Comparison of ENCODE assay signal across 9 cellular contexts in the genomic region with DNA sequence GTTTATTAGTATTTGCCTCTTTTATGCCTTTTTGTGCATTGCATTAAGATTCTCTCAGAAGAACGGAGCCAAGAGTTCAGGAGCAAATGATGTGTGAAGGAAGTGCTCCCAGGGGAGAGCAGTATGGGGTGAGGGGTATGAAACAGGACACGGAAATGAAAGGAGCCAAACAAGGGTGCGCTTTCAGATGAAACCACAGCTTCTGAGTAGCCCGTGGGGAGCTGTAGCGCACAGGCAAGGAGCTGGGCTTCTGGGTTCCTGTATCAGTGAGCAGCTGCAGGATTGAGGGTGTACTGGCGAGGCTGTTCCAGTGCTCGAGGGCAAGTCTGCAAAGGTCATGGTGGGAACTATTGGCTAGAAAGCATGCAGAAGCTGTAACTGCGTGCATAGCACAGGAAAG. TPM values are rescaled to one million over a fixed set of nuclear protein-coding genes. Genes with fewer than 3 reads are reported as not detected.
DNase-seq lines count a peak whose midpoint lies in the region; ATAC-seq and TF ChIP-seq lines count a peak whose summit lies in the region.
"Had no signal": no experiment of that assay in that cellular context is flagged by ENCODE, and none has a peak within 500 bp of the region (broad histone marks: within the 10 kb centered on the region; RNA-seq: fewer than 3 reads in every experiment).

No MANE protein-coding gene starts in this region.

- intact Hi-C loops in breast epithelium (cut with DNase I; ENCODE audit: low total_unique reads) = no loop called here

- H3K4me1 Mint-ChIP-seq in nephron = peaks cover 6% of the 10 kb centered on the region
- H3K4me1 Mint-ChIP-seq in activated T-helper 17 cell treated with anti-CD3 and anti-CD28 coated beads, Interleukin-2, amount 50 U/mL, for 72 hours = no peaks in the 10 kb centered on the region

- H3K27ac Mint-ChIP-seq in nephron = peak overlapping the region; percentile 5 to 70 (median 35)
- H3K27ac Mint-ChIP-seq in activated T-helper 17 cell treated with anti-CD3 and anti-CD28 coated beads, Interleukin-2, amount 50 U/mL, for 72 hours = no peak overlapping the region
- H3K27ac Mint-ChIP-seq: dendritic cell treated with granulocyte-macrophage colony-stimulating factor and Interleukin-4, amounts not matched to agents 40 ng/mL and 50 ng/mL, for 4 days had no signal

- no peak for TF ChIP-seq POLR2A in breast epithelium (IDR thresholded peaks at IDR 0.05)

- ATAC-seq in GM18870 (IDR thresholded peaks at IDR 0.05; ENCODE audit: unreplicated experiment) (peak; percentile 88), HG02852 (IDR thresholded peaks at IDR 0.05; ENCODE audit: unreplicated experiment) (peak; percentile 67)
- ATAC-seq in activated T-helper 17 cell treated with anti-CD3 and anti-CD28 coated beads, Interleukin-2, amount 50 U/mL, for 72 hours (replicated peaks) = no peak

- peak; percentile 88 for DNase-seq in NCI-H187 treated with DMSO at 0.1 percent for 48 hours (lab: John Stamatoyannopoulos, UW)
- DNase-seq in SW480 (ENCODE audit: low spot score) = no peak
- DNase-seq in breast epithelium (ENCODE audit: low spot score in 2 of 2) = no peak
- DNase-seq in foreskin fibroblast = no peak

- H3K4me3 Mint-ChIP-seq in nephron = no peak overlapping the region
- no peak overlapping the region for H3K4me3 Mint-ChIP-seq in activated T-helper 17 cell treated with anti-CD3 and anti-CD28 coated beads, Interleukin-2, amount 50 U/mL, for 72 hours
- H3K4me3 Mint-ChIP-seq: dendritic cell treated with granulocyte-macrophage colony-stimulating factor and Interleukin-4, amounts not matched to agents 40 ng/mL and 50 ng/mL, for 4 days had no signal

- no peaks in the 10 kb centered on the region for H3K27me3 ChIP-seq in breast epithelium

- H3K9me3 Mint-ChIP-seq in nephron = no peaks in the 10 kb centered on the region
- H3K9me3 Mint-ChIP-seq in activated T-helper 17 cell treated with anti-CD3 and anti-CD28 coated beads, Interleukin-2, amount 50 U/mL, for 72 hours = no peaks in the 10 kb centered on the region

- H3K4me1 ChIP-seq in breast epithelium = no peaks in the 10 kb centered on the region

- no peak for TF ChIP-seq CTCF in nephron (IDR thresholded peaks at IDR 0.05; ENCODE audit: unreplicated experiment in 3 of 3)
- no peak for TF ChIP-seq CTCF in breast epithelium (IDR thresholded peaks at IDR 0.05)
- TF ChIP-seq CTCF in foreskin fibroblast (IDR thresholded peaks at IDR 0.05; ENCODE audit: low read depth, low read length) = no peak

- no peak overlapping the region for H3K4me3 ChIP-seq in breast epithelium
- no peak overlapping the region for H3K4me3 ChIP-seq in foreskin fibroblast (ENCODE audit: low read depth in 1 of 2, low read length in 2 of 2)

- no peaks in the 10 kb centered on the region for H3K9me3 ChIP-seq in breast epithelium

- H3K36me3 ChIP-seq in breast epithelium = no peaks in the 10 kb centered on the region

- H3K27ac ChIP-seq in breast epithelium = no peak overlapping the region

- H3K36me3 Mint-ChIP-seq in nephron (ENCODE audit: low read depth) = peaks cover 13% of the 10 kb centered on the region
- H3K36me3 Mint-ChIP-seq in activated T-helper 17 cell treated with anti-CD3 and anti-CD28 coated beads, Interleukin-2, amount 50 U/mL, for 72 hours (ENCODE audit: low read depth) = peaks cover 25% of the 10 kb centered on the region

- H3K27me3 Mint-ChIP-seq in nephron (ENCODE audit: low read depth) = no peaks in the 10 kb centered on the region
- no peaks in the 10 kb centered on the region for H3K27me3 Mint-ChIP-seq in activated T-helper 17 cell treated with anti-CD3 and anti-CD28 coated beads, Interleukin-2, amount 50 U/mL, for 72 hours

RNA-seq across cellular contexts. Expression of gene ANKEF1, which starts 25.4 kb away (rescaled TPM):
- 10 to 100 TPM in 1 of 3 donors, 1 to 10 TPM in 2; 3.6 to 13.1 (median 7.3) TPM for total RNA-seq in breast epithelium
- 1 to 10 TPM; 1.2 to 2.4 TPM for total RNA-seq in activated T-helper 17 cell treated with anti-CD3 and anti-CD28 coated beads, Interleukin-2, amount 50 U/mL, for 72 hours
